ENCODE assay signal across 24 cellular contexts in genomic region chr5:168375214-168375613, GRCh38.
"Had no signal": no experiment of that assay in that cellular context is flagged by ENCODE, and none has a peak within 500 bp of the region (broad histone marks: within the 10 kb centered on the region; RNA-seq: fewer than 3 reads in every experiment).

No MANE protein-coding gene starts in this region.

- H3K27ac ChIP-seq: colonic mucosa, epithelial cell of prostate, esophagus squamous epithelium, gastrocnemius medialis, heart right ventricle, left ventricle myocardium inferior, lower lobe of right lung had no signal

- ATAC-seq: effector memory CD8-positive, alpha-beta T cell; gastrocnemius medialis; heart right ventricle; left cardiac atrium; lower lobe of right lung; mucosa of descending colon had no signal

- DNase-seq: colonic mucosa; cortex of kidney; effector CD8-positive, alpha-beta T cell; effector memory CD8-positive, alpha-beta T cell; endodermal cell; erythroblast; esophagus squamous epithelium; foreskin fibroblast; foreskin melanocyte; gastrocnemius medialis; glutamatergic neuron; head of caudate nucleus; heart right ventricle; hippocampal formation; left cardiac atrium; left ventricle myocardium inferior; lower lobe of right lung; mesenchymal stem cell; mucosa of descending colon; naive B cell had no signal

- H3K4me1 ChIP-seq: colonic mucosa, esophagus squamous epithelium, gastrocnemius medialis, heart right ventricle, left ventricle myocardium inferior, lower lobe of right lung had no signal

- H3K27me3 ChIP-seq: colonic mucosa, esophagus squamous epithelium, gastrocnemius medialis had no signal

- H3K9me3 ChIP-seq: colonic mucosa, esophagus squamous epithelium, gastrocnemius medialis, heart right ventricle, left ventricle myocardium inferior, lower lobe of right lung, mucosa of descending colon had no signal

- H3K4me3 ChIP-seq: colonic mucosa, esophagus squamous epithelium, gastrocnemius medialis, heart right ventricle, left ventricle myocardium inferior, lower lobe of right lung, mucosa of descending colon had no signal

- H3K36me3 ChIP-seq: colonic mucosa, esophagus squamous epithelium, gastrocnemius medialis, heart right ventricle, left ventricle myocardium inferior, lower lobe of right lung had no signal

- FAIRE-seq: endometrium, islet of Langerhans, keratinocyte had no signal
